Comparison of ENCODE assay signal across 30 cellular contexts in genomic region chr4:151610229-151610628, GRCh38.
"Had no signal": no experiment of that assay in that cellular context is flagged by ENCODE, and none has a peak within 500 bp of the region (broad histone marks: within the 10 kb centered on the region; RNA-seq: fewer than 3 reads in every experiment).

No MANE protein-coding gene starts in this region.

- DNase-seq: Kasumi-1, KG1, MG63, NCI-H1048, NCI-H1092 treated with DMSO at 0.1 percent for 48 hours, NCI-H1105 treated with DMSO at 0.1 percent for 48 hours, NCI-H1436, NCI-H146, NCI-H1694, NCI-H187, NCI-H1930, NCI-H2029 treated with DMSO at 0.1 percent for 48 hours, NCI-H2081 treated with DMSO at 0.1 percent for 48 hours, NCI-H2227 treated with DMSO at 0.1 percent for 48 hours, NCI-H345, NCI-H446, NCI-H510A treated with DMSO at 0.1 percent for 48 hours, NCI-H524 treated with DMSO at 0.1 percent for 48 hours, NCI-H526 treated with DMSO at 0.1 percent for 48 hours, NCI-H774, PC-9, SHP77, SIG-M5, SJCRH30, T-cell had no signal

- H3K4me1 ChIP-seq: SJCRH30 had no signal

- H3K27ac ChIP-seq: PC-9, RWPE1, SJCRH30, SK-N-MC had no signal

- H3K27me3 ChIP-seq: MG63, SJCRH30 had no signal

- H3K36me3 ChIP-seq: MG63, SJCRH30 had no signal

- H3K4me3 ChIP-seq: MG63, PC-9, SJCRH30, SK-N-MC had no signal

- H3K9me3 ChIP-seq: MG63, SJCRH30 had no signal

- ATAC-seq: Panc1, Right ventricle myocardium inferior, SK-N-SH treated with all-trans-retinoic acid at 6 μM for 48 hours, T-cell had no signal
